ENCODE assay signal across 30 cellular contexts in genomic region chr5:7628820-7629219, GRCh38.
"Had no signal": no experiment of that assay in that cellular context is flagged by ENCODE, and none has a peak within 500 bp of the region (broad histone marks: within the 10 kb centered on the region; RNA-seq: fewer than 3 reads in every experiment).

No MANE protein-coding gene starts in this region.

- H3K27ac ChIP-seq: adrenal gland, body of pancreas, esophagus muscularis mucosa, foreskin keratinocyte, gastrocnemius medialis, heart right ventricle, VCaP had no signal

- ATAC-seq: activated CD4-positive, alpha-beta T cell treated with anti-CD3 and anti-CD28 coated beads for 36 hours; activated CD8-positive, alpha-beta memory T cell treated with anti-CD3 and anti-CD28 coated beads, Interleukin-2, amount 10 ng/mL, durations not matched to agents 7 days and 5 days; activated CD8-positive, alpha-beta T cell treated with anti-CD3 and anti-CD28 coated beads, Interleukin-2, amount 10 ng/mL, durations not matched to agents 7 days and 5 days; activated naive CD8-positive, alpha-beta T cell treated with anti-CD3 and anti-CD28 coated beads, Interleukin-2, amount 50 U/mL, for 24 hours; body of pancreas; effector memory CD8-positive, alpha-beta T cell; foreskin keratinocyte; gastrocnemius medialis; heart right ventricle had no signal

- DNase-seq: activated CD4-positive, alpha-beta memory T cell treated with anti-CD3 and anti-CD28 coated beads for 36 hours; activated CD4-positive, alpha-beta T cell treated with anti-CD3 and anti-CD28 coated beads for 36 hours; activated CD4-positive, alpha-beta T cell treated with anti-CD3 and anti-CD28 coated beads, Interleukin-2, amount 10 ng/mL, durations not matched to agents 24 days and 14 days; activated CD4-positive, CD25-positive, alpha-beta regulatory T cell; activated CD4-positive, CD25-positive, alpha-beta regulatory T cell treated with anti-CD3 and anti-CD28 coated beads, Interleukin-2, amount 50 U/mL, for 72 hours; activated CD8-positive, alpha-beta memory T cell treated with anti-CD3 and anti-CD28 coated beads, Interleukin-2, amount 10 ng/mL, durations not matched to agents 7 days and 5 days; activated CD8-positive, alpha-beta memory T cell treated with anti-CD3 and anti-CD28 coated beads, Interleukin-2, amount 50 U/mL, for 4 hours; activated CD8-positive, alpha-beta T cell treated with anti-CD3 and anti-CD28 coated beads, Interleukin-2, amount 10 ng/mL, durations not matched to agents 7 days and 5 days; activated effector memory CD4-positive, alpha-beta T cell treated with anti-CD3 and anti-CD28 coated beads, Interleukin-2, amount 50 U/mL, for 16 hours; activated naive CD4-positive, alpha-beta T cell treated with anti-CD3 and anti-CD28 coated beads for 36 hours; activated naive CD8-positive, alpha-beta T cell treated with anti-CD3 and anti-CD28 coated beads for 36 hours; activated naive CD8-positive, alpha-beta T cell treated with anti-CD3 and anti-CD28 coated beads, Interleukin-2, amount 50 U/mL, for 24 hours; activated T-cell treated with anti-CD3 and anti-CD28 coated beads, Interleukin-2, amount 50 U/mL, for 1 hour; activated T-cell treated with anti-CD3 and anti-CD28 coated beads, Interleukin-2, amount 50 U/mL, for 48 hours; adrenal gland; amygdala; aorta; body of pancreas; caudate nucleus; cortex of kidney; dermis blood vessel endothelial cell; effector CD4-positive, alpha-beta T cell; effector memory CD8-positive, alpha-beta T cell; erythroblast; foreskin keratinocyte; gastrocnemius medialis; heart right ventricle; T-helper 2 cell had no signal

- H3K27me3 ChIP-seq: adrenal gland, body of pancreas, esophagus muscularis mucosa, gastrocnemius medialis, heart right ventricle had no signal

- H3K4me1 ChIP-seq: adrenal gland, body of pancreas, esophagus muscularis mucosa, foreskin keratinocyte, heart right ventricle had no signal

- H3K4me3 ChIP-seq: adrenal gland, body of pancreas, esophagus muscularis mucosa, gastrocnemius medialis, heart right ventricle had no signal

- H3K9me3 ChIP-seq: adrenal gland, body of pancreas, esophagus muscularis mucosa, gastrocnemius medialis had no signal

- H3K36me3 ChIP-seq: adrenal gland, esophagus muscularis mucosa, gastrocnemius medialis, heart right ventricle had no signal
